ENCODE assay signal across 18 cellular contexts in genomic region chr2:39306626-39307025, GRCh38.
DNase-seq lines count a peak whose midpoint lies in the region; ATAC-seq and TF ChIP-seq lines count a peak whose summit lies in the region.
"Had no signal": no experiment of that assay in that cellular context is flagged by ENCODE, and none has a peak within 500 bp of the region (broad histone marks: within the 10 kb centered on the region; RNA-seq: fewer than 3 reads in every experiment).

No MANE protein-coding gene starts in this region.

- peak overlapping the region in 2 of 3 donors; percentile 24 to 45 for H3K27ac Mint-ChIP-seq in CD4-positive, CD25-positive, alpha-beta regulatory T cell
- peak overlapping the region; percentile 8 for H3K27ac Mint-ChIP-seq in mesothelial cell of epicardium
- H3K27ac Mint-ChIP-seq: IgD-negative memory B cell had no signal

- H3K4me3 Mint-ChIP-seq in CD4-positive, CD25-positive, alpha-beta regulatory T cell, result no peak overlapping the region
- H3K4me3 Mint-ChIP-seq in mesothelial cell of epicardium, result no peak overlapping the region
- H3K4me3 Mint-ChIP-seq: CD4-positive, alpha-beta memory T cell; IgD-negative memory B cell had no signal

- peaks cover 0 to 3% (median 0%) of the 10 kb centered on the region in 4 donors for H3K4me1 Mint-ChIP-seq in CD4-positive, CD25-positive, alpha-beta regulatory T cell
- no peaks in the 10 kb centered on the region for H3K4me1 Mint-ChIP-seq in mesothelial cell of epicardium
- H3K4me1 Mint-ChIP-seq: CD4-positive, alpha-beta memory T cell; IgD-negative memory B cell had no signal

- no peak overlapping the region for H3K27ac ChIP-seq in CD4-positive, CD25-positive, alpha-beta regulatory T cell (ENCODE audit: insufficient read depth, low read length, poor library complexity, severe bottlenecking)
- H3K27ac ChIP-seq: BLaER1, Peyer's patch, SJSA1 had no signal

- H3K36me3 Mint-ChIP-seq in CD4-positive, CD25-positive, alpha-beta regulatory T cell, result peaks cover 16% of the 10 kb centered on the region
- peaks cover 33% of the 10 kb centered on the region for H3K36me3 Mint-ChIP-seq in mesothelial cell of epicardium
- H3K36me3 Mint-ChIP-seq: IgD-negative memory B cell had no signal

- no peaks in the 10 kb centered on the region for H3K9me3 Mint-ChIP-seq in CD4-positive, CD25-positive, alpha-beta regulatory T cell
- H3K9me3 Mint-ChIP-seq in mesothelial cell of epicardium, result peaks cover 4% of the 10 kb centered on the region
- H3K9me3 Mint-ChIP-seq: CD4-positive, alpha-beta memory T cell; IgD-negative memory B cell had no signal

- H3K4me1 ChIP-seq in CD4-positive, CD25-positive, alpha-beta regulatory T cell (ENCODE audit: control insufficient read depth, insufficient read depth, low read length, poor library complexity, severe bottlenecking), result no peaks in the 10 kb centered on the region
- H3K4me1 ChIP-seq: BLaER1, Caco-2, Peyer's patch, SJSA1 had no signal

- DNase-seq in CD4-positive, CD25-positive, alpha-beta regulatory T cell, result no peak
- DNase-seq in GM03348 (ENCODE audit: low spot score) (peak; percentile 9), astrocyte of the hippocampus (ENCODE audit: low read depth, low spot score) (peak; percentile 25), mesothelial cell of epicardium (ENCODE audit: low spot score in 2 of 2, unreplicated experiment in 2 of 2) (no peak), NCI-H226 (no peak), RPMI8226 (no peak), NCI-H446 (lab: John Stamatoyannopoulos, UW) (no peak)
- DNase-seq: Caco-2; CD4-positive, alpha-beta memory T cell; DMS 273 treated with DMSO at 0.1 percent for 48 hours; DND-41; NCI-H1694; NCI-H2081; NCI-H510A; Peyer's patch had no signal

- H3K36me3 ChIP-seq in CD4-positive, CD25-positive, alpha-beta regulatory T cell (ENCODE audit: control insufficient read depth, insufficient read depth, low read length), result no peaks in the 10 kb centered on the region

- no peaks in the 10 kb centered on the region for H3K9me3 ChIP-seq in CD4-positive, CD25-positive, alpha-beta regulatory T cell (ENCODE audit: control insufficient read depth in 2 of 2, low read length in 2 of 2)
- H3K9me3 ChIP-seq: BLaER1, Caco-2, Peyer's patch, SJSA1 had no signal

- no peak for ATAC-seq in CD4-positive, CD25-positive, alpha-beta regulatory T cell (ENCODE audit: low read depth in 2 of 2)

- TF ChIP-seq CTCF in mesothelial cell of epicardium (IDR thresholded peaks at IDR 0.05; ENCODE audit: unreplicated experiment), result no peak

- no peak overlapping the region for H3K4me3 ChIP-seq in CD4-positive, CD25-positive, alpha-beta regulatory T cell (ENCODE audit: low read depth, low read length)
- H3K4me3 ChIP-seq: BLaER1, Peyer's patch, SJSA1 had no signal

- no peaks in the 10 kb centered on the region for H3K27me3 Mint-ChIP-seq in CD4-positive, CD25-positive, alpha-beta regulatory T cell
- H3K27me3 Mint-ChIP-seq in mesothelial cell of epicardium (ENCODE audit: low read depth), result no peaks in the 10 kb centered on the region
- H3K27me3 Mint-ChIP-seq: CD4-positive, alpha-beta memory T cell; IgD-negative memory B cell had no signal

- no peaks in the 10 kb centered on the region for H3K27me3 ChIP-seq in CD4-positive, CD25-positive, alpha-beta regulatory T cell (ENCODE audit: control insufficient read depth, insufficient read depth, low read length)
- H3K27me3 ChIP-seq: BLaER1, Peyer's patch, SJSA1 had no signal

Comparison
In these comparisons a context has a peak if more than half of its experiments do, and no peak if none do; other contexts are left out.
1. DNase-seq: peak in GM03348 (single experiment) and astrocyte of the hippocampus (single experiment); none in CD4-positive, CD25-positive, alpha-beta regulatory T cell (0 of 3), mesothelial cell of epicardium (0 of 2), NCI-H226 (single experiment), RPMI8226 (single experiment) and NCI-H446 (0 of 2).